1 cellular context compared by ENCODE assay signal in genomic region chr1:215744419-215744818, GRCh38.
TF ChIP-seq lines count a peak whose summit lies in the region.

No MANE protein-coding gene starts in this region.

TF ChIP-seq in IMR-90, 13 proteins besides CTCF, POLR2A, EP300 and RAD21 (continued from another document):
- TF ChIP-seq ELK1 (IDR thresholded peaks at IDR 0.05; ENCODE audit: borderline replicate concordance, low read depth, low read length), result no peak
